In genomic region chr1:68586766-68587165, GRCh38 we compare ENCODE assay signal across 9 cellular contexts.
"Had no signal": no experiment of that assay in that cellular context is flagged by ENCODE, and none has a peak within 500 bp of the region (broad histone marks: within the 10 kb centered on the region; RNA-seq: fewer than 3 reads in every experiment).

No MANE protein-coding gene starts in this region.

- DNase-seq: GM23248, GOT3, H7, H9, HCEC 1CT, HFFc6 had no signal

- H3K4me3 Mint-ChIP-seq: GM23338, H9, HFFc6 had no signal

- ATAC-seq: GM23338, HCT116 had no signal

- H3K36me3 ChIP-seq: HAP-1 had no signal

- H3K4me1 ChIP-seq: HAP-1 had no signal

- H3K27ac ChIP-seq: GM23248 had no signal

- H3K9me3 ChIP-seq: HAP-1 had no signal

- H3K4me1 Mint-ChIP-seq: GM23338, H9 had no signal

- H3K4me3 ChIP-seq: GM23248, GM23338, HAP-1 had no signal

- H3K27ac Mint-ChIP-seq: GM23338, H9, HFFc6 had no signal
